26 cellular contexts compared by ENCODE assay signal in genomic region chr3:139418144-139418543, GRCh38. TPM values are rescaled to one million over a fixed set of nuclear protein-coding genes. Genes with fewer than 3 reads are reported as not detected.
"Had no signal": no experiment of that assay in that cellular context is flagged by ENCODE, and none has a peak within 500 bp of the region (broad histone marks: within the 10 kb centered on the region; RNA-seq: fewer than 3 reads in every experiment).

No MANE protein-coding gene starts in this region.

- H3K36me3 ChIP-seq: neutrophil, right atrium auricular region, thoracic aorta had no signal

- DNase-seq: effector CD8-positive, alpha-beta T cell; esophagus squamous epithelium; foreskin melanocyte; head of caudate nucleus; kidney; left colon; left ventricle myocardium superior; mesendoderm; naive thymus-derived CD8-positive, alpha-beta T cell; small intestine; stimulated activated CD4-positive, alpha-beta T cell treated with anti-CD3 and anti-CD28 coated beads, Interleukin-12 subunit alpha, Interleukin-12 subunit beta, amount 100 ng/mL, for 4 hours; stimulated activated naive CD4-positive, alpha-beta T cell; stomach; substantia nigra; trophoblast cell had no signal

- H3K4me1 ChIP-seq: stomach had no signal

- H2AFZ ChIP-seq: hepatocyte had no signal

- H3K79me2 ChIP-seq: hepatocyte had no signal

- H3K27me3 ChIP-seq: esophagus squamous epithelium, hepatocyte, neutrophil, right atrium auricular region, stomach had no signal

- H3K4me1 Mint-ChIP-seq: naive thymus-derived CD8-positive, alpha-beta T cell had no signal

- H3K27ac ChIP-seq: coronary artery, hepatocyte, neutrophil, right atrium auricular region, stomach, thoracic aorta had no signal

- H3K4me3 ChIP-seq: coronary artery, esophagus squamous epithelium, hepatocyte, lung, right atrium auricular region, stomach, thoracic aorta had no signal

- H3K4me2 ChIP-seq: hepatocyte had no signal

- H3K27me3 Mint-ChIP-seq: naive thymus-derived CD8-positive, alpha-beta T cell had no signal

- ATAC-seq: left colon; left ventricle myocardium superior; naive thymus-derived CD8-positive, alpha-beta T cell had no signal

- H3K9me3 ChIP-seq: neutrophil had no signal

- H3K4me3 Mint-ChIP-seq: naive thymus-derived CD8-positive, alpha-beta T cell had no signal

- H3K27ac Mint-ChIP-seq: naive thymus-derived CD8-positive, alpha-beta T cell had no signal

RNA-seq across cellular contexts. Expression of gene RBP2, which starts 58.2 kb away (rescaled TPM):
- total RNA-seq: chondrocyte; dermis microvascular lymphatic vessel endothelial cell; esophagus squamous epithelium; kidney; left ventricle myocardium superior; naive thymus-derived CD8-positive, alpha-beta T cell; osteoblast; right atrium auricular region; thoracic aorta; urinary bladder had no signal
- polyA plus RNA-seq: naive thymus-derived CD8-positive, alpha-beta T cell; neural cell; urinary bladder had no signal
